20 cellular contexts compared by ENCODE assay signal in genomic region chr11:125952559-125952958, GRCh38. TPM values are rescaled to one million over a fixed set of nuclear protein-coding genes. Genes with fewer than 3 reads are reported as not detected.
"Had no signal": no experiment of that assay in that cellular context is flagged by ENCODE, and none has a peak within 500 bp of the region (broad histone marks: within the 10 kb centered on the region; RNA-seq: fewer than 3 reads in every experiment).

No MANE protein-coding gene starts in this region.

- ATAC-seq: activated naive CD8-positive, alpha-beta T cell treated with anti-CD3 and anti-CD28 coated beads, Interleukin-2, amount 50 U/mL, for 24 hours; T-cell had no signal

- H3K27me3 ChIP-seq: ascending aorta, right lobe of liver had no signal

- DNase-seq: activated CD4-positive, alpha-beta T cell treated with anti-CD3 and anti-CD28 coated beads, Interleukin-2, amount 50 U/mL, for 48 hours; activated naive CD4-positive, alpha-beta T cell treated with anti-CD3 and anti-CD28 coated beads for 36 hours; activated naive CD8-positive, alpha-beta T cell treated with anti-CD3 and anti-CD28 coated beads, Interleukin-2, amount 50 U/mL, for 24 hours; activated T-cell treated with anti-CD3 and anti-CD28 coated beads, Interleukin-2, amount 50 U/mL, for 1 hour; central memory CD4-positive, alpha-beta T cell; glutamatergic neuron; hypothalamus; kidney glomerular epithelial cell; right lobe of liver; T-cell; T-helper 9 cell had no signal

- H3K36me3 ChIP-seq: ascending aorta, right lobe of liver, spleen had no signal

- FAIRE-seq: urothelium cell line had no signal

- H3K4me3 ChIP-seq: ascending aorta, coronary artery, psoas muscle, right lobe of liver had no signal

- H3K9me3 ChIP-seq: ascending aorta, psoas muscle, right lobe of liver, spleen had no signal

- H3K4me1 ChIP-seq: ascending aorta, psoas muscle, right lobe of liver had no signal

- H3K27ac ChIP-seq: ascending aorta, foreskin keratinocyte, psoas muscle, right lobe of liver had no signal

RNA-seq across cellular contexts. Expression of gene VSIG10L2, which starts 6.7 kb away (rescaled TPM):
- total RNA-seq: activated naive CD4-positive, alpha-beta T cell treated with anti-CD3 and anti-CD28 coated beads for 36 hours; activated T-helper 2 cell treated with anti-CD3 and anti-CD28 coated beads, Interferon-gamma antibody, Interleukin-2, Interleukin-4, amounts not matched to agents 10 μg/mL and 5 μg/mL and 100 μg/mL, durations not matched to agents 14 hours and 24 hours and 36 hours; ascending aorta; foreskin keratinocyte; mesenteric fat pad; psoas muscle; T-cell had no signal
- polyA plus RNA-seq: neural cell had no signal

RNA-seq across cellular contexts. Expression of gene DDX25, which starts 48.3 kb away (rescaled TPM):
- total RNA-seq: activated naive CD4-positive, alpha-beta T cell treated with anti-CD3 and anti-CD28 coated beads for 36 hours; activated T-helper 2 cell treated with anti-CD3 and anti-CD28 coated beads, Interferon-gamma antibody, Interleukin-2, Interleukin-4, amounts not matched to agents 10 μg/mL and 5 μg/mL and 100 μg/mL, durations not matched to agents 14 hours and 24 hours and 36 hours; ascending aorta; foreskin keratinocyte; mesenteric fat pad; psoas muscle had no signal
